In the genomic region with DNA sequence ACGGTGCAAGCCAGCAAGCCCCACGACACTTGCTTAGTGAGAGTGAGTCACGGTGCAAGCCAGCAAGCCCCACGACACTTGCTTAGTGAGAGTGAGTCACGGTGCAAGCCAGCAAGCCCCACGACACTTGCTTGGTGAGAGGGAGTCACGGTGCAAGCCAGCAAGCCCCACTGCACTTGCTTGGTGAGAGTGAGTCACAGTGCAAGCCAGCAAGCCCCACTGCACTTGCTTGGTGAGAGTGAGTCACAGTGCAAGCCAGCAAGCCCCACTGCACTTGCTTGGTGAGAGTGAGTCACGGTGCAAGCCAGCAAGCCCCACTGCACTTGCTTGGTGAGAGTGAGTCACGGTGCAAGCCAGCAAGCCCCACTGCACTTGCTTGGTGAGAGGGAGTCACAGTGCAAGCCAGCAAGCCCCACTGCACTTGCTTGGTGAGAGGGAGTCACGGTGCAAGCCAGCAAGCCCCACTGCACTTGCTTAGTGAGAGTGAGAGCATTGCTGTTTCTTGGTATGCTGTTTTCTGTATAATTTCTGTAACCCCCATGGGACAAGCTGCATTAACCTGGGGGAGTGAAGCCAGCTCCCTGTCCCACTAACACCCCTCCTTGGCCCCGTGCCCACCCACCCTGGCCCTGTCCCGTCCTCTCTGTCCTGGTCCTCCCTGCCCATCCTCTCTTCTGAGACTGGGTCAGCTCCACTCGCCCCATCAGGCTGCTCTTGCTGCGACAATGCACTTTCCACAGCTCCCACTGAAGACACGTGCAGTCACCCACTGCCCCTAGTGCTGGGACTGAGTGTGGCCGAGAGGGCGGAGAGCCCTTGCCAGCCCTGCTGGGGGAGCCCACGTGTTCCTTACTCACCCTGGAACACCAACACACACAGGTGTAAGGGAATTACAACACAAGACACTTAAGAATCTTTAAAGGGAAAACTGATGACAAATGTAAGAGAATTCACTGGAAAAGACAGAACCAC, we compare ENCODE assay signal across 8 cellular contexts.
DNase-seq lines count a peak whose midpoint lies in the region; ATAC-seq and TF ChIP-seq lines count a peak whose summit lies in the region.
"Not testable (repeated sequence)": the region's sequence is repeated elsewhere in the genome, so short reads cannot be mapped to it uniquely, and the experiment has no call there.

No MANE protein-coding gene starts in this region.

- not testable (repeated sequence) for H2AFZ ChIP-seq in HCT116 (ENCODE audit: low read depth, low read length, poor library complexity, severe bottlenecking); PC-3 (ENCODE audit: low read length)

- H3K9ac ChIP-seq in HCT116 (ENCODE audit: low read length); PC-3 (ENCODE audit: low read length); endodermal cell (ENCODE audit: extremely low read depth, low read length, poor library complexity, severe bottlenecking): not testable (repeated sequence)

- H3K27ac ChIP-seq in HCT116 (ENCODE audit: low read depth, low read length), result peak overlapping the region; percentile 55; the same call in 1 of the 2 replicates
- peak overlapping the region; percentile 25 for H3K27ac ChIP-seq in PC-3 (ENCODE audit: low read length)
- H3K27ac ChIP-seq in adrenal gland, result peak overlapping the region in 1 of 5 donors; percentile 72
- H3K27ac ChIP-seq in endodermal cell (ENCODE audit: low read depth, low read length); right lobe of liver: not testable (repeated sequence)

- CTCF ChIA-PET in HCT116 (lab: Charles Lee); PC-3 (lab: Charles Lee); activated CD8-positive, alpha-beta T cell treated with anti-CD3 and anti-CD28 coated beads for 36 hours (lab: Charles Lee): not testable (repeated sequence)

- H4K20me1 ChIP-seq in HCT116 (ENCODE audit: insufficient read depth); PC-3 (ENCODE audit: low read length): not testable (repeated sequence)

- H3F3A ChIP-seq in PC-3 (ENCODE audit: low read length, unreplicated experiment), result not testable (repeated sequence)

- BruUV-seq in HCT116 (replicated peaks; lab: Mats Ljungman, UMichigan); PC-3 (replicated peaks; lab: Mats Ljungman, UMichigan): not testable (repeated sequence)

- POLR2A ChIA-PET in HCT116 (lab: Charles Lee); activated CD8-positive, alpha-beta T cell treated with anti-CD3 and anti-CD28 coated beads for 36 hours (lab: Charles Lee): not testable (repeated sequence)
- POLR2A ChIA-PET in PC-3 (lab: Charles Lee; ENCODE audit: unreplicated experiment), result interaction anchor here (0.5 kb wide), 1 partner anchor 198 kb away, joined by 3 read pairs; no protein-coding TSS in a partner anchor

- not testable (repeated sequence) for H3K27ac Mint-ChIP-seq in activated CD8-positive, alpha-beta T cell treated with anti-CD3 and anti-CD28 coated beads for 36 hours
- peak overlapping the region; percentile 64 for H3K27ac Mint-ChIP-seq in endodermal cell

- TF ChIP-seq POLR2A in HCT116 (IDR thresholded peaks at IDR 0.05; ENCODE audit: borderline replicate concordance, extremely low read depth, insufficient read depth, insufficient read length); adrenal gland (IDR thresholded peaks at IDR 0.05); right lobe of liver (IDR thresholded peaks at IDR 0.05): not testable (repeated sequence)

- H3K9me3 ChIP-seq in HCT116 (ENCODE audit: control insufficient read depth in 1 of 2, insufficient read depth in 1 of 2, low read depth in 1 of 2, low read length in 2 of 2); PC-3 (ENCODE audit: low read length); adrenal gland (replicated peaks in 1 of 3); endodermal cell (ENCODE audit: control insufficient read depth, low read length); right lobe of liver: not testable (repeated sequence)

- not testable (repeated sequence) for TF ChIP-seq CTCF in HCT116 (IDR thresholded peaks at IDR 0.05 in 2 of 3, conservative IDR thresholded peaks at IDR 0.05 in 1 of 3; ENCODE audit: borderline replicate concordance in 1 of 3, insufficient read depth in 1 of 3, low read depth in 2 of 3, low read length in 2 of 3); activated CD8-positive, alpha-beta T cell treated with anti-CD3 and anti-CD28 coated beads for 36 hours (IDR thresholded peaks at IDR 0.05); adrenal gland (IDR thresholded peaks at IDR 0.05); right lobe of liver (IDR thresholded peaks at IDR 0.05)
- TF ChIP-seq CTCF in PC-3 (conservative IDR thresholded peaks at IDR 0.05; ENCODE audit: low read depth, low read length) (peak; percentile 27; the same call in 1 of the 2 replicates), endodermal cell (conservative IDR thresholded peaks at IDR 0.05) (peak; percentile 44)

- not testable (repeated sequence) for H3K4me3 ChIP-seq in HCT116 (replicated peaks in 1 of 2; ENCODE audit: low read depth in 1 of 2, low read length in 2 of 2); PC-3 (ENCODE audit: low read length); adrenal gland; endodermal cell (ENCODE audit: low read length); right lobe of liver

- H3K27me3 Mint-ChIP-seq in activated CD8-positive, alpha-beta T cell treated with anti-CD3 and anti-CD28 coated beads for 36 hours; endodermal cell (ENCODE audit: insufficient read depth): not testable (repeated sequence)

- DNase-seq in 8988T (peak; percentile 49), HCT116 (ENCODE audit: low read depth, low spot score) (peak; percentile 21), PC-3 (peak; percentile 48), adrenal gland (peak in 5 of 7 donors; percentile 26 to 76 (median 56))
- DNase-seq in activated CD8-positive, alpha-beta T cell treated with anti-CD3 and anti-CD28 coated beads for 36 hours, result peak; percentile 37
- not testable (repeated sequence) for DNase-seq in endodermal cell, right lobe of liver
- peak; percentile 5 to 19 for DNase-seq in stimulated activated CD4-positive, alpha-beta T cell treated with anti-CD3 and anti-CD28 coated beads, Interleukin-15, amount 100 ng/mL, for 48 hours (ENCODE audit: low read depth in 2 of 2)

- peak; percentile 81 for ATAC-seq in HCT116
- peak; percentile 95 for ATAC-seq in PC-3
- peak; percentile 39 for ATAC-seq in activated CD8-positive, alpha-beta T cell treated with anti-CD3 and anti-CD28 coated beads for 36 hours
- peak in 3 of 4 donors; percentile 56 to 71 (median 61) for ATAC-seq in right lobe of liver

- H3K27me3 ChIP-seq in HCT116 (ENCODE audit: insufficient read depth, low read length); PC-3 (ENCODE audit: low read length); adrenal gland; endodermal cell (ENCODE audit: control insufficient read depth, insufficient read depth, low read length, poor library complexity, severe bottlenecking); right lobe of liver: not testable (repeated sequence)

- not testable (repeated sequence) for H3K36me3 Mint-ChIP-seq in activated CD8-positive, alpha-beta T cell treated with anti-CD3 and anti-CD28 coated beads for 36 hours (ENCODE audit: low read depth)
- H3K36me3 Mint-ChIP-seq in endodermal cell (ENCODE audit: low read depth), result peaks cover 37% of the 10 kb centered on the region

- intact Hi-C loops in HCT116 (cut with micrococcal nuclease); PC-3 (cut with micrococcal nuclease); activated CD8-positive, alpha-beta T cell treated with anti-CD3 and anti-CD28 coated beads for 36 hours (cut with micrococcal nuclease); adrenal gland (cut with DNase I); right lobe of liver (cut with DNase I): not testable (repeated sequence)

- WGBS in adrenal gland, 4 donors, result 50 to 72% (median 53%) methylated on average over 8 to 18 of the region's 18 CpGs
- 72% methylated on average over 9 of the region's 18 CpGs; no CpG with 5 or more reads in 1 of the 2 experiments for WGBS in endodermal cell (ENCODE audit: insufficient coverage in 1 of 2, insufficient read length in 1 of 2), 2 experiments
- WGBS in right lobe of liver (ENCODE audit: insufficient coverage, low coverage, low lambda C conversion rate, missing lambda C conversion rate), result 76% methylated on average over 4 of the region's 18 CpGs

- not testable (repeated sequence) for H3K79me2 ChIP-seq in HCT116 (ENCODE audit: insufficient read depth, low read length); PC-3 (ENCODE audit: low read length)

- RAD21 ChIA-PET in HCT116 (lab: Charles Lee; ENCODE audit: low non-redundant PET in 1 of 2, low total read pairs in 2 of 2, uncharacterized antibody in 2 of 2, unreplicated experiment in 2 of 2), result not testable (repeated sequence)

- not testable (repeated sequence) for H3K36me3 ChIP-seq in HCT116 (ENCODE audit: control insufficient read depth in 1 of 2, insufficient read depth in 2 of 2, low read length in 2 of 2); PC-3 (ENCODE audit: low read depth, low read length); endodermal cell (ENCODE audit: control insufficient read depth, insufficient read depth, low read length)
- H3K36me3 ChIP-seq in adrenal gland (replicated peaks in 1 of 2) (peaks cover 0 to 47% of the 10 kb centered on the region in 2 donors), right lobe of liver (peaks cover 0 to 14% (median 2%) of the 10 kb centered on the region in 4 donors)

- peak overlapping the region; percentile 57 for H3K4me2 ChIP-seq in HCT116 (ENCODE audit: low read length)
- H3K4me2 ChIP-seq in PC-3 (ENCODE audit: low read length), result not testable (repeated sequence)

- H3K4me3 Mint-ChIP-seq in activated CD8-positive, alpha-beta T cell treated with anti-CD3 and anti-CD28 coated beads for 36 hours; endodermal cell: not testable (repeated sequence)

- not testable (repeated sequence) for H3K4me1 Mint-ChIP-seq in activated CD8-positive, alpha-beta T cell treated with anti-CD3 and anti-CD28 coated beads for 36 hours (ENCODE audit: low read depth); endodermal cell

- TF ChIP-seq RAD21 in HCT116 (IDR thresholded peaks at IDR 0.05; ENCODE audit: low read depth), result not testable (repeated sequence)

- H3K4me1 ChIP-seq in HCT116 (ENCODE audit: control insufficient read depth in 1 of 2, insufficient read depth in 2 of 2, low read length in 2 of 2) (peaks cover 12 to 13% of the 10 kb centered on the region in 2 experiments), PC-3 (ENCODE audit: insufficient read depth, low read length) (peaks cover 10% of the 10 kb centered on the region)
- not testable (repeated sequence) for H3K4me1 ChIP-seq in adrenal gland (replicated peaks in 1 of 2); endodermal cell (ENCODE audit: control insufficient read depth, insufficient read depth, low read length); right lobe of liver

- not testable (repeated sequence) for H3K9me3 Mint-ChIP-seq in activated CD8-positive, alpha-beta T cell treated with anti-CD3 and anti-CD28 coated beads for 36 hours; endodermal cell

- H3K9me2 ChIP-seq in HCT116 (ENCODE audit: insufficient read depth); PC-3 (replicated peaks; ENCODE audit: low read length): not testable (repeated sequence)

Comparison
In these comparisons a context has a peak if more than half of its experiments do, and no peak if none do; other contexts are left out.
1. ATAC-seq: peak in every context shown above with its lines; median percentile 95 in PC-3; 81 in HCT116; 61 in right lobe of liver; 39 in activated CD8-positive, alpha-beta T cell treated with anti-CD3 and anti-CD28 coated beads for 36 hours.